Comparison of ENCODE assay signal across 29 cellular contexts in genomic region chr2:84417453-84417852, GRCh38. TPM values are rescaled to one million over a fixed set of nuclear protein-coding genes. Genes with fewer than 3 reads are reported as not detected.
DNase-seq lines count a peak whose midpoint lies in the region; ATAC-seq, FAIRE-seq and TF ChIP-seq lines count a peak whose summit lies in the region.
"Had no signal": no experiment of that assay in that cellular context is flagged by ENCODE, and none has a peak within 500 bp of the region (broad histone marks: within the 10 kb centered on the region; RNA-seq: fewer than 3 reads in every experiment).

No MANE protein-coding gene starts in this region.

- no peak overlapping the region for H2AK5ac ChIP-seq in IMR-90 (ENCODE audit: low read depth, low read length)

- peak; percentile 29 for FAIRE-seq in keratinocyte (lab: Jason Lieb, UNC)
- FAIRE-seq: frontal cortex, GM19239 had no signal

- intact Hi-C loops in IMR-90 (cut with micrococcal nuclease): no loop called here

- H4K5ac ChIP-seq in IMR-90 (ENCODE audit: low read depth, low read length): no peak overlapping the region

- CTCF ChIA-PET in IMR-90 (lab: Yijun Ruan, JAX): no interaction called here

- TF ChIP-seq CTCF in IMR-90 (conservative IDR thresholded peaks at IDR 0.05; ENCODE audit: low read depth, low read length) (no peak), astrocyte of the cerebellum (IDR thresholded peaks at IDR 0.05; ENCODE audit: low read depth, low read length, missing control alignments) (no peak), keratinocyte (optimal IDR thresholded peaks at IDR 0.05 in 1 of 3, IDR thresholded peaks at IDR 0.05 in 1 of 3, conservative IDR thresholded peaks at IDR 0.05 in 1 of 3; ENCODE audit: extremely low read depth in 1 of 3, insufficient read depth in 2 of 3, low read length in 3 of 3) (no peak), right atrium auricular region (IDR thresholded peaks at IDR 0.05) (no peak)

- H3K9ac ChIP-seq in IMR-90 (ENCODE audit: low read depth, low read length): no peak overlapping the region
- H3K9ac ChIP-seq in keratinocyte (ENCODE audit: control insufficient read depth, extremely low read depth, insufficient read depth, low read length): no peak overlapping the region

- no peak overlapping the region for H3K23ac ChIP-seq in IMR-90 (ENCODE audit: low read depth, low read length)

- H2BK120ac ChIP-seq in IMR-90 (ENCODE audit: low read depth, low read length): no peak overlapping the region

- TF ChIP-seq RAD21 in IMR-90 (IDR thresholded peaks at IDR 0.05; ENCODE audit: low read length): no peak

- POLR2A ChIA-PET in IMR-90 (lab: Charles Lee; ENCODE audit: unreplicated experiment): no interaction called here

- H3K79me1 ChIP-seq in IMR-90 (ENCODE audit: low read depth in 1 of 2, low read length in 2 of 2): no peaks in the 10 kb centered on the region

- WGBS in IMR-90 (ENCODE audit: extremely low coverage in 2 of 2, insufficient read length in 1 of 2), 2 experiments: 90% methylated on average over 2 of the region's 4 CpGs; no CpG with 5 or more reads in 1 of the 2 experiments

- no peak overlapping the region for H3K27ac ChIP-seq in IMR-90 (ENCODE audit: insufficient read depth, low read length)
- H3K27ac ChIP-seq in keratinocyte (ENCODE audit: control insufficient read depth, insufficient read depth, low read length): no peak overlapping the region
- no peak overlapping the region for H3K27ac ChIP-seq in right atrium auricular region
- H3K27ac ChIP-seq: C4-2B, skin epidermis, suprapubic skin had no signal

- no peak overlapping the region for H4K91ac ChIP-seq in IMR-90 (ENCODE audit: insufficient read depth, low read depth, low read length)

- H3K79me2 ChIP-seq in keratinocyte (ENCODE audit: control insufficient read depth, insufficient read depth, low read length): no peaks in the 10 kb centered on the region

- H2AFZ ChIP-seq in IMR-90 (replicated peaks; ENCODE audit: low read length, poor library complexity): no peak overlapping the region
- no peak overlapping the region for H2AFZ ChIP-seq in keratinocyte (ENCODE audit: control insufficient read depth, low read length)

- H2BK5ac ChIP-seq in IMR-90 (ENCODE audit: low read depth, low read length, poor library complexity, severe bottlenecking): no peak overlapping the region

- H3K9me3 ChIP-seq in IMR-90 (ENCODE audit: control insufficient read depth, insufficient read depth, low read length): no peaks in the 10 kb centered on the region
- no peaks in the 10 kb centered on the region for H3K9me3 ChIP-seq in keratinocyte (ENCODE audit: control insufficient read depth, low read depth, low read length)
- no peaks in the 10 kb centered on the region for H3K9me3 ChIP-seq in right atrium auricular region
- H3K9me3 ChIP-seq: suprapubic skin had no signal

- peak; percentile 24 for DNase-seq in AG20443 (ENCODE audit: low spot score)
- DNase-seq in IMR-90: peak; percentile 19
- peak; percentile 61 for DNase-seq in astrocyte of the cerebellum (ENCODE audit: low read depth)
- no peak for DNase-seq in keratinocyte (ENCODE audit: low read depth, low spot score)
- no peak for DNase-seq in stimulated activated naive CD4-positive, alpha-beta T cell treated with Interleukin-2 at 50 U/mL for 16 hours (lab: John Stamatoyannopoulos, UW)
- no peak for DNase-seq in right atrium auricular region (ENCODE audit: low spot score)
- DNase-seq: activated CD4-positive, CD25-positive, alpha-beta regulatory T cell; activated naive CD4-positive, alpha-beta T cell treated with anti-CD3 and anti-CD28 coated beads for 36 hours; activated T-cell treated with anti-CD3 and anti-CD28 coated beads, Interleukin-2, amount 50 U/mL, for 4 hours; cerebellar nuclear complex; erythroblast; hippocampal formation; left ventricle myocardium superior; midbrain; naive thymus-derived CD8-positive, alpha-beta T cell; NCI-H1105 treated with DMSO at 0.1 percent for 48 hours; NCI-H2029 treated with DMSO at 0.1 percent for 48 hours; NCI-H345; NCI-H774; occipital lobe; stimulated activated CD4-positive, alpha-beta T cell treated with anti-CD3 and anti-CD28 coated beads, Interleukin-2, amount 100 ng/mL, for 24 hours had no signal

- H3K4me2 ChIP-seq in IMR-90 (ENCODE audit: low read depth, low read length) (no peak overlapping the region), keratinocyte (ENCODE audit: control insufficient read depth, extremely low read depth, insufficient read depth, low read depth, low read length) (no peak overlapping the region)

- in situ Hi-C loops in IMR-90 (cut with MboI; ENCODE audit: low sequenced_read_pairs) (no loop called here), astrocyte of the cerebellum (cut with HindIII; ENCODE audit: low sequenced_read_pairs) (no loop called here)

- dilution Hi-C loops in IMR-90 (cut with HindIII; ENCODE audit: low sequenced_read_pairs, unreplicated experiment): no loop called here
- dilution Hi-C loops in keratinocyte (cut with MboI; ENCODE audit: extremely low pct_ligation_motif_present, low sequenced_read_pairs): no loop called here

- ATAC-seq in IMR-90 (ENCODE audit: low read depth) (no peak; the same call in 1 of the 2 replicates), HG02981 (IDR thresholded peaks at IDR 0.05; ENCODE audit: unreplicated experiment) (no peak)
- ATAC-seq: activated T-cell treated with anti-CD3 and anti-CD28 coated beads, Interleukin-2, amount 50 U/mL, for 4 hours; HCT116; left ventricle myocardium superior; naive thymus-derived CD8-positive, alpha-beta T cell; SK-N-SH treated with all-trans-retinoic acid at 6 μM for 48 hours had no signal

- no peak overlapping the region for H3K4ac ChIP-seq in IMR-90 (ENCODE audit: low read depth, low read length)

- BruUV-seq in IMR-90 (replicated peaks; lab: Mats Ljungman, UMichigan): no TSS peak

- no peak overlapping the region for H4K8ac ChIP-seq in IMR-90 (ENCODE audit: low read depth in 2 of 2, low read length in 2 of 2)

- H3K4me1 ChIP-seq in IMR-90 (ENCODE audit: control insufficient read depth, insufficient read depth, low read length) (no peaks in the 10 kb centered on the region), keratinocyte (ENCODE audit: control insufficient read depth, extremely low read depth, insufficient read depth, low read length) (peaks cover 5% of the 10 kb centered on the region), right atrium auricular region (no peaks in the 10 kb centered on the region)
- H3K4me1 ChIP-seq: suprapubic skin had no signal

- TF ChIP-seq POLR2A in IMR-90 (IDR thresholded peaks at IDR 0.05; ENCODE audit: low read depth, low read length): no peak

- no peaks in the 10 kb centered on the region for H4K20me1 ChIP-seq in IMR-90 (ENCODE audit: insufficient read depth, low read length)
- no peaks in the 10 kb centered on the region for H4K20me1 ChIP-seq in keratinocyte (ENCODE audit: control insufficient read depth, extremely low read depth, insufficient read depth, low read length)

- no peak overlapping the region for H2BK20ac ChIP-seq in IMR-90 (ENCODE audit: low read depth, low read length)

- no peak overlapping the region for H3K4me3 ChIP-seq in IMR-90 (ENCODE audit: insufficient read depth, low read depth, low read length)
- H3K4me3 ChIP-seq in astrocyte of the cerebellum (ENCODE audit: low read depth, low read length): no peak overlapping the region
- no peak overlapping the region for H3K4me3 ChIP-seq in keratinocyte (ENCODE audit: control insufficient read depth in 2 of 3, extremely low read depth in 1 of 3, insufficient read depth in 2 of 3, low read depth in 1 of 3, low read length in 3 of 3)
- no peak overlapping the region for H3K4me3 ChIP-seq in right atrium auricular region
- H3K4me3 ChIP-seq: skin epidermis, suprapubic skin had no signal

- H3K36me3 ChIP-seq in IMR-90 (ENCODE audit: control insufficient read depth, insufficient read depth, low read length) (no peaks in the 10 kb centered on the region; the same call in 1 of the 2 replicates), keratinocyte (ENCODE audit: control insufficient read depth in 2 of 2, extremely low read depth in 1 of 2, insufficient read depth in 2 of 2, low read length in 2 of 2) (no peaks in the 10 kb centered on the region), right atrium auricular region (peaks cover 5% of the 10 kb centered on the region)

- H3K14ac ChIP-seq in IMR-90 (replicated peaks; ENCODE audit: low read depth, low read length): no peak overlapping the region

- H3K27me3 ChIP-seq in IMR-90 (ENCODE audit: control insufficient read depth, insufficient read depth, low read length) (peaks cover 2% of the 10 kb centered on the region; the same call in 1 of the 2 replicates), keratinocyte (ENCODE audit: control insufficient read depth, extremely low read depth, insufficient read depth, low read length) (no peaks in the 10 kb centered on the region), right atrium auricular region (no peaks in the 10 kb centered on the region)
- H3K27me3 ChIP-seq: suprapubic skin had no signal

- H2AK9ac ChIP-seq in IMR-90 (replicated peaks; ENCODE audit: low read depth, low read length, poor library complexity): no peak overlapping the region

- H3K18ac ChIP-seq in IMR-90 (ENCODE audit: low read depth, low read length): no peak overlapping the region

- H3K56ac ChIP-seq in IMR-90 (ENCODE audit: extremely low read depth, insufficient read depth, low read length): no peak overlapping the region

- no peak overlapping the region for H2BK15ac ChIP-seq in IMR-90 (ENCODE audit: low read depth, low read length)

- peaks cover 6% of the 10 kb centered on the region for H3K9me1 ChIP-seq in IMR-90 (ENCODE audit: insufficient read depth, low read length)
- H3K9me1 ChIP-seq in keratinocyte (ENCODE audit: control insufficient read depth, extremely low read depth, insufficient read depth, low read length): no peaks in the 10 kb centered on the region

RNA-seq across cellular contexts. Expression of gene SUCLG1, which starts 41.6 kb away (rescaled TPM):
- 50.5 and 57.2 TPM in 2 replicates for total RNA-seq in IMR-90 (2012; rRNA removed)
- polyA plus RNA-seq in IMR-90 (2012; rRNA removed): 49.8 and 52.7 TPM in 2 replicates
- 19.7 and 28.3 TPM in 2 replicates for polyA plus RNA-seq in IMR-90 (2012; cell fraction: cytosol; rRNA removed)
- 15.2 and 33.4 TPM in 2 replicates for polyA plus RNA-seq in IMR-90 (2012; cell fraction: nucleus; rRNA removed; ENCODE audit: low replicate concordance)
- polyA plus RNA-seq in keratinocyte: 43.5 to 83.6 TPM (median 69.9 TPM) in 3 replicates
- 85.5 TPM for polyA plus RNA-seq in keratinocyte (2011; ENCODE audit: low read depth)
- polyA plus RNA-seq in keratinocyte (2011; cell fraction: cytosol; rRNA removed): 50.2 and 61.8 TPM in 2 replicates
- polyA plus RNA-seq in keratinocyte (2011; cell fraction: nucleus; rRNA removed): 46.8 and 59.6 TPM in 2 replicates
- polyA plus RNA-seq in keratinocyte (2012; ENCODE audit: low replicate concordance): 66.1 and 74.8 TPM in 2 replicates
- 4.7 to 23.9 TPM (median 22.9 TPM) in 3 replicates for polyA minus RNA-seq in keratinocyte
- polyA minus RNA-seq in keratinocyte (2011; cell fraction: cytosol; rRNA and poly(A)+ RNA removed): 36.4 TPM
- polyA minus RNA-seq in keratinocyte (2011; cell fraction: nucleus; rRNA and poly(A)+ RNA removed): 19.1 and 28.5 TPM in 2 replicates
- total RNA-seq in right atrium auricular region: 100 to 1,000 TPM; 139 to 197 TPM

Comparison
In these comparisons a context has a peak if more than half of its experiments do, and no peak if none do; other contexts are left out.
1. DNase-seq: peak in AG20443 (single experiment), IMR-90 (single experiment) and astrocyte of the cerebellum (single experiment); none in keratinocyte (single experiment), stimulated activated naive CD4-positive, alpha-beta T cell treated with Interleukin-2 at 50 U/mL for 16 hours (single experiment) and right atrium auricular region (single experiment).